In the genomic region with DNA sequence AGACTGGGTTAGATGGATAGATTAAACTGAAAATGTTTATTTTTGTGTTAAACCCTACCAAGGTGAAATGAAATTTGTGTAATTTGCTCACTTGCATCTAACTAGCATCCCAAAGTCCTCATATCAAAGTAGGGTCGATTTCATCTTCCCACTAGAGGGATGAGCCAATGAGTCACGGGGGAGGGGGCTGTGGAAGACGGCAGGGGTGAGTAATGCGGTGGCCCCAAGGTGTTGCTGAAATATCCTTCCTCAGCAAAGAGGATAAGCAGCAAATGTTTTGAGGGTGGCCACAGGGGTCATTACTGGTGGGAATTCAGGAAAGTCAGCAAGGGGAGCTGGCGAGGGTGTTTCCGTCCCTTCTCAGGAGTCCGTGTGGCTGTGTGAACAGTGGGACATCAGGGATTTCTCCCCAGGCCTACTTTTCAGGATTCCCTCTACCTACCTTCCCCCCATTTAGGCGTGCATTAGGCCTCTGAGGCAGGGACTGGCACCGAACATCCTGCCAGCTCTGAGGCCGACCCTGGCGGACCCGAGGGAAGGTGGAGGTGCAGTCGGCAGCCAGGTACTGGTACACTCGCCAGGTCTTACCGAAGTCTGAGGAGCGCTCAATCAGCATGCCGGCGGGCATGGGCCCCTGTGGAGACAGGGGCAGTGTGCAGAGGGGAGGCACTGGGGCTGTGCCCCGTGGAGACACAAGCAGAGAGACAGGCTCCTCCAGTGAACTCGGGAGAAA, we compare ENCODE assay signal across 1 cellular context.
TF ChIP-seq lines count a peak whose summit lies in the region.

No MANE protein-coding gene starts in this region.

TF ChIP-seq in K562, 482 proteins besides CTCF, POLR2A, EP300 and RAD21:
- 0 out of 2 replicates have a peak, but pooled peaks have one; percentile 50 for TF ChIP-seq JUN (IDR thresholded peaks at IDR 0.05; ENCODE audit: borderline replicate concordance, low read depth, low read length)
- TF ChIP-seq JUN (CRISPR knock-in tag; IDR thresholded peaks at IDR 0.05; ENCODE audit: borderline replicate concordance) = no peak
- TF ChIP-seq FOSL1 (tag; conservative IDR thresholded peaks at IDR 0.05) = peak; percentile 16; the same call in 1 of the 2 replicates
- no peak for TF ChIP-seq ZNF184 (CRISPR knock-in tag; IDR thresholded peaks at IDR 0.05)
- TF ChIP-seq, protein P1, sequence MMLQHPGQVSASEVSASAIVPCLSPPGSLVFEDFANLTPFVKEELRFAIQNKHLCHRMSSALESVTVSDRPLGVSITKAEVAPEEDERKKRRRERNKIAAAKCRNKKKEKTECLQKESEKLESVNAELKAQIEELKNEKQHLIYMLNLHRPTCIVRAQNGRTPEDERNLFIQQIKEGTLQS (IDR thresholded peaks at IDR 0.05) = peak; percentile 37; the same call in 1 of the 2 replicates
- TF ChIP-seq, protein P1 (CRISPR knock-in tag; conservative IDR thresholded peaks at IDR 0.05) = no peak
